In the genomic region with DNA sequence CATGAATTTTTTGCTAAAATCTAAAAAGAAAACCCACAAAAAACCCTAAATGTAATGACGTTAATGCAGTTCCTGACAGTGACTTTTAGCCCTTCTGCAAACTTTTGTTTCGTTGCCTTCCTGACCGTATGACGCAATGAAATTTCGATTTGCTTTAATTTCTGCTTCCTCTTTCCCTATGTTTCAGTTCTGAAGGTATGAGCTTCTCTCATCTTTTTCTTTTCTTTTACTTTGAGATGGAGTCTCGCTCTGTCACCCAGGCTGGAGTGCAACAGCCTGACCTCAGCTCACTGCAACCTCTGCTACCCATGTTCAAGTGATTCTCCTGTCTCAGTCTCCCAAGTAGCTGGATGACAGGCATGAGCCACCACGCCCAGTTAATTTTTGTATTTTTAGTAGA, we compare ENCODE assay signal across 1 cellular context.
TF ChIP-seq lines count a peak whose summit lies in the region.

No MANE protein-coding gene starts in this region.

TF ChIP-seq in HepG2, 621 proteins besides CTCF, POLR2A, EP300 and RAD21:
- TF ChIP-seq, protein P1, sequence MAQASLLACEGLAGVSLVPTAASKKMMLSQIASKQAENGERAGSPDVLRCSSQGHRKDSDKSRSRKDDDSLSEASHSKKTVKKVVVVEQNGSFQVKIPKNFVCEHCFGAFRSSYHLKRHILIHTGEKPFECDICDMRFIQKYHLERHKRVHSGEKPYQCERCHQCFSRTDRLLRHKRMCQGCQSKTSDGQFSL (CRISPR knock-in tag; IDR thresholded peaks at IDR 0.05): no peak
- peak; percentile 15; the same call in 1 of the 2 replicates for TF ChIP-seq CEBPB (IDR thresholded peaks at IDR 0.05; ENCODE audit: borderline replicate concordance, low read depth, low read length)
